Comparison of ENCODE assay signal across 27 cellular contexts in genomic region chr11:27315816-27316215, GRCh38.
"Had no signal": no experiment of that assay in that cellular context is flagged by ENCODE, and none has a peak within 500 bp of the region (broad histone marks: within the 10 kb centered on the region; RNA-seq: fewer than 3 reads in every experiment).

No MANE protein-coding gene starts in this region.

- H3K27ac Mint-ChIP-seq: activated CD4-positive, alpha-beta T cell treated with anti-CD3 and anti-CD28 coated beads for 36 hours; activated CD4-positive, alpha-beta T cell treated with anti-CD3 and anti-CD28 coated beads, Interleukin-2, amount 10 ng/mL, durations not matched to agents 7 days and 5 days; activated CD8-positive, alpha-beta T cell treated with anti-CD3 and anti-CD28 coated beads, Interleukin-2, amount 10 ng/mL, durations not matched to agents 7 days and 5 days; activated naive CD4-positive, alpha-beta T cell treated with anti-CD3 and anti-CD28 coated beads for 36 hours; activated naive CD4-positive, alpha-beta T cell treated with anti-CD3 and anti-CD28 coated beads, Interleukin-2, amount 50 U/mL, for 72 hours; activated naive CD8-positive, alpha-beta T cell treated with anti-CD3 and anti-CD28 coated beads, Interleukin-2, amount 50 U/mL, for 24 hours; activated T-helper 1 cell treated with anti-CD3 and anti-CD28 coated beads, Interleukin-12 subunit alpha, Interleukin-12 subunit beta, Interleukin-2, Interleukin-4 antibody, amounts not matched to agents 30 ng/mL and 10 ng/mL and 1 ng/mL, durations not matched to agents 14 hours and 24 hours and 36 hours; T-helper 2 cell treated with Interferon-gamma antibody and Interleukin-4, amounts not matched to agents 5 μg/mL and 100 μg/mL, for 36 hours had no signal

- H3K4me3 ChIP-seq: Peyer's patch had no signal

- H3K36me3 Mint-ChIP-seq: activated naive CD4-positive, alpha-beta T cell treated with anti-CD3 and anti-CD28 coated beads, Interleukin-2, amount 50 U/mL, for 72 hours had no signal

- H3K27ac ChIP-seq: Peyer's patch, RWPE1 had no signal

- H3K4me1 ChIP-seq: Peyer's patch had no signal

- H3K27me3 ChIP-seq: Peyer's patch had no signal

- FAIRE-seq: TTC549 had no signal

- H3K4me3 Mint-ChIP-seq: activated CD4-positive, alpha-beta T cell treated with anti-CD3 and anti-CD28 coated beads for 36 hours; activated CD4-positive, alpha-beta T cell treated with anti-CD3 and anti-CD28 coated beads, Interleukin-2, amount 10 ng/mL, durations not matched to agents 7 days and 5 days; activated CD8-positive, alpha-beta T cell treated with anti-CD3 and anti-CD28 coated beads, Interleukin-2, amount 10 ng/mL, durations not matched to agents 7 days and 5 days; activated naive CD4-positive, alpha-beta T cell treated with anti-CD3 and anti-CD28 coated beads for 36 hours; activated naive CD8-positive, alpha-beta T cell treated with anti-CD3 and anti-CD28 coated beads, Interleukin-2, amount 50 U/mL, for 24 hours; activated T-cell treated with anti-CD3 and anti-CD28 coated beads, Interleukin-2, amount 50 U/mL, for 4 hours; activated T-helper 1 cell treated with anti-CD3 and anti-CD28 coated beads, Interleukin-12 subunit alpha, Interleukin-12 subunit beta, Interleukin-2, Interleukin-4 antibody, amounts not matched to agents 30 ng/mL and 10 ng/mL and 1 ng/mL, durations not matched to agents 14 hours and 24 hours and 36 hours; T-helper 2 cell treated with Interferon-gamma antibody and Interleukin-4, amounts not matched to agents 5 μg/mL and 100 μg/mL, for 36 hours had no signal

- H3K27me3 Mint-ChIP-seq: activated CD4-positive, alpha-beta T cell treated with anti-CD3 and anti-CD28 coated beads, Interleukin-2, amount 10 ng/mL, durations not matched to agents 7 days and 5 days had no signal

- DNase-seq: activated CD4-positive, alpha-beta T cell treated with anti-CD3 and anti-CD28 coated beads for 36 hours; activated CD4-positive, alpha-beta T cell treated with anti-CD3 and anti-CD28 coated beads, Interleukin-2, amount 10 ng/mL, durations not matched to agents 7 days and 5 days; activated CD4-positive, alpha-beta T cell treated with anti-CD3 and anti-CD28 coated beads, Interleukin-2, amount 50 U/mL, for 48 hours; activated CD8-positive, alpha-beta T cell treated with anti-CD3 and anti-CD28 coated beads, Interleukin-2, amount 10 ng/mL, durations not matched to agents 7 days and 5 days; activated gamma-delta T cell treated with Interleukin-2 at 50 U/mL for 16 hours; activated naive CD4-positive, alpha-beta T cell treated with anti-CD3 and anti-CD28 coated beads for 36 hours; activated naive CD8-positive, alpha-beta T cell treated with anti-CD3 and anti-CD28 coated beads, Interleukin-2, amount 50 U/mL, for 24 hours; activated T-cell treated with anti-CD3 and anti-CD28 coated beads, Interleukin-2, amount 50 U/mL, for 4 hours; amniotic stem cell; aorta; Karpas-422; KBM-7; NCI-H1105; NCI-H1417 treated with DMSO at 0.1 percent for 48 hours; NCI-H187 treated with DMSO at 0.1 percent for 48 hours; NCI-H2081; NCI-H2171 treated with DMSO at 0.1 percent for 48 hours; NCI-H2227 treated with DMSO at 0.1 percent for 48 hours; NCI-H524 treated with DMSO at 0.1 percent for 48 hours; PC-3; Peyer's patch; SIG-M5 had no signal

- H3K9me3 Mint-ChIP-seq: activated CD4-positive, alpha-beta T cell treated with anti-CD3 and anti-CD28 coated beads, Interleukin-2, amount 10 ng/mL, durations not matched to agents 7 days and 5 days; activated naive CD4-positive, alpha-beta T cell treated with anti-CD3 and anti-CD28 coated beads for 36 hours; activated naive CD4-positive, alpha-beta T cell treated with anti-CD3 and anti-CD28 coated beads, Interleukin-2, amount 50 U/mL, for 72 hours; activated naive CD8-positive, alpha-beta T cell treated with anti-CD3 and anti-CD28 coated beads, Interleukin-2, amount 50 U/mL, for 24 hours; activated T-cell treated with anti-CD3 and anti-CD28 coated beads, Interleukin-2, amount 50 U/mL, for 4 hours; activated T-helper 1 cell treated with anti-CD3 and anti-CD28 coated beads, Interleukin-12 subunit alpha, Interleukin-12 subunit beta, Interleukin-2, Interleukin-4 antibody, amounts not matched to agents 30 ng/mL and 10 ng/mL and 1 ng/mL, durations not matched to agents 14 hours and 24 hours and 36 hours; T-helper 2 cell treated with Interferon-gamma antibody and Interleukin-4, amounts not matched to agents 5 μg/mL and 100 μg/mL, for 36 hours had no signal

- H3K9me3 ChIP-seq: Peyer's patch had no signal

- H3K36me3 ChIP-seq: Peyer's patch had no signal
